In the genomic region with DNA sequence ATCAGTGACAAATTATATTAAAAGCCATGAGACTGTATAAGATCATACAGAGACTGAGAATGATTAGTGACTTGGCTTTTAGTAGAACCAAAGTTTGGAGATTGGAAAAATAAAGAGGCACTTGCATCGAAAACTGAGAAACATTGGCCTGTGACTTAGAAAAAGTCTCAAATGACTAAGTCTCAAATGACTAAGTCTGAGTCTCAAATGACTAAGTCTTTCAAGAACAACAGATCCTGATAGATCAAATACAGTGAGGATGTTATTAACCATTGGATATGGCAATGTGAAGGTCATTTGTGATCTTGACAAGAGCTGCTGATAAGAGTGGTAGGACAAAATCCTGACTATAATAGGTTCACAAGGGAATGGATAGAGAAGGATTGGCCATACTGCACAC, we compare ENCODE assay signal across 15 cellular contexts.
DNase-seq lines count a peak whose midpoint lies in the region; ATAC-seq and TF ChIP-seq lines count a peak whose summit lies in the region.
"Had no signal": no experiment of that assay in that cellular context is flagged by ENCODE, and none has a peak within 500 bp of the region (broad histone marks: within the 10 kb centered on the region; RNA-seq: fewer than 3 reads in every experiment).

No MANE protein-coding gene starts in this region.

- no peaks in the 10 kb centered on the region for H3K9me3 ChIP-seq in OCI-LY3 (ENCODE audit: insufficient read depth, low read length)

- no peak overlapping the region for H3K4me3 Mint-ChIP-seq in activated T-cell treated with anti-CD3 and anti-CD28 coated beads, Interleukin-2, amount 50 U/mL, for 72 hours
- H3K4me3 Mint-ChIP-seq: CD4-positive, alpha-beta memory T cell; stimulated activated naive CD8-positive, alpha-beta T cell treated with anti-CD3 and anti-CD28 coated beads, Interleukin-15, Interleukin-2, amounts not matched to agents 100 ng/mL and 50 ng/mL, for 24 hours had no signal

- H3K4me1 ChIP-seq in OCI-LY3 (ENCODE audit: low read length): peaks cover 15% of the 10 kb centered on the region

- peak overlapping the region; percentile 35 for H3K4me2 ChIP-seq in OCI-LY3 (ENCODE audit: low read length)

- ATAC-seq in activated T-cell treated with anti-CD3 and anti-CD28 coated beads, Interleukin-2, amount 50 U/mL, for 72 hours (replicated peaks in 1 of 2): peak; percentile 82 to 84
- ATAC-seq in HG02623 (IDR thresholded peaks at IDR 0.05; ENCODE audit: unreplicated experiment): peak; percentile 75
- ATAC-seq in stimulated activated naive CD8-positive, alpha-beta T cell treated with anti-CD3 and anti-CD28 coated beads, Interleukin-15, Interleukin-2, amounts not matched to agents 100 U/mL and 50 U/mL, for 24 hours: peak; percentile 43
- ATAC-seq in GM18907 (IDR thresholded peaks at IDR 0.05; ENCODE audit: unreplicated experiment): no peak
- ATAC-seq: Right ventricle myocardium inferior had no signal

- TF ChIP-seq CTCF in OCI-LY3 (IDR thresholded peaks at IDR 0.05; ENCODE audit: low read depth, low read length) (no peak), coronary artery (IDR thresholded peaks at IDR 0.05) (no peak)

- no peaks in the 10 kb centered on the region for H3K79me2 ChIP-seq in OCI-LY3 (ENCODE audit: low read length)

- no peaks in the 10 kb centered on the region for H3K36me3 Mint-ChIP-seq in activated T-cell treated with anti-CD3 and anti-CD28 coated beads, Interleukin-2, amount 50 U/mL, for 72 hours (ENCODE audit: insufficient read depth in 2 of 2)
- H3K36me3 Mint-ChIP-seq: CD4-positive, alpha-beta memory T cell had no signal

- no peaks in the 10 kb centered on the region for H3K27me3 ChIP-seq in OCI-LY3 (ENCODE audit: low read depth, low read length)

- no peak overlapping the region for H3K27ac ChIP-seq in OCI-LY3 (ENCODE audit: low read length)
- no peak overlapping the region for H3K27ac ChIP-seq in coronary artery

- H3K9ac ChIP-seq in OCI-LY3 (ENCODE audit: low read length): no peak overlapping the region

- peak overlapping the region; percentile 27 for H3K27ac Mint-ChIP-seq in activated T-cell treated with anti-CD3 and anti-CD28 coated beads, Interleukin-2, amount 50 U/mL, for 72 hours
- H3K27ac Mint-ChIP-seq: CD4-positive, alpha-beta memory T cell; stimulated activated naive CD8-positive, alpha-beta T cell treated with anti-CD3 and anti-CD28 coated beads, Interleukin-15, Interleukin-2, amounts not matched to agents 100 ng/mL and 50 ng/mL, for 24 hours had no signal

- H3K4me3 ChIP-seq in OCI-LY3 (ENCODE audit: low read length) (no peak overlapping the region), coronary artery (no peak overlapping the region)

- H4K20me1 ChIP-seq in OCI-LY3 (ENCODE audit: insufficient read depth, low read length): no peaks in the 10 kb centered on the region

- no peak overlapping the region for H2AFZ ChIP-seq in OCI-LY3 (ENCODE audit: low read depth, low read length)

- H3K27me3 Mint-ChIP-seq in activated T-cell treated with anti-CD3 and anti-CD28 coated beads, Interleukin-2, amount 50 U/mL, for 72 hours (ENCODE audit: low read depth): peaks cover 16% of the 10 kb centered on the region
- H3K27me3 Mint-ChIP-seq: CD4-positive, alpha-beta memory T cell had no signal

- no peak for DNase-seq in activated T-cell treated with anti-CD3 and anti-CD28 coated beads, Interleukin-2, amount 50 U/mL, for 72 hours
- no peak for DNase-seq in activated T-cell treated with anti-CD3 and anti-CD28 coated beads, Interleukin-2, amount 50 U/mL, for 1 hour
- DNase-seq in stimulated activated naive CD8-positive, alpha-beta T cell treated with anti-CD3 and anti-CD28 coated beads, Interleukin-15, Interleukin-2, amounts not matched to agents 100 U/mL and 50 U/mL, for 24 hours: no peak
- DNase-seq in coronary artery (ENCODE audit: low spot score) (no peak), SHP77 (lab: John Stamatoyannopoulos, UW) (no peak)
- DNase-seq: ACHN; CD4-positive, alpha-beta memory T cell; cerebellar nuclear complex; GDM1; NCI-H187 treated with DMSO at 0.1 percent for 48 hours had no signal

- no peaks in the 10 kb centered on the region for H3K36me3 ChIP-seq in OCI-LY3 (replicated peaks; ENCODE audit: low read depth, low read length)

- H3K4me1 Mint-ChIP-seq in activated T-cell treated with anti-CD3 and anti-CD28 coated beads, Interleukin-2, amount 50 U/mL, for 72 hours (ENCODE audit: low read depth): peaks cover 14% of the 10 kb centered on the region
- H3K4me1 Mint-ChIP-seq: CD4-positive, alpha-beta memory T cell had no signal

- H3K9me3 Mint-ChIP-seq in activated T-cell treated with anti-CD3 and anti-CD28 coated beads, Interleukin-2, amount 50 U/mL, for 72 hours: no peaks in the 10 kb centered on the region
- H3K9me3 Mint-ChIP-seq: CD4-positive, alpha-beta memory T cell had no signal
